17 cellular contexts compared by ENCODE assay signal in the genomic region with DNA sequence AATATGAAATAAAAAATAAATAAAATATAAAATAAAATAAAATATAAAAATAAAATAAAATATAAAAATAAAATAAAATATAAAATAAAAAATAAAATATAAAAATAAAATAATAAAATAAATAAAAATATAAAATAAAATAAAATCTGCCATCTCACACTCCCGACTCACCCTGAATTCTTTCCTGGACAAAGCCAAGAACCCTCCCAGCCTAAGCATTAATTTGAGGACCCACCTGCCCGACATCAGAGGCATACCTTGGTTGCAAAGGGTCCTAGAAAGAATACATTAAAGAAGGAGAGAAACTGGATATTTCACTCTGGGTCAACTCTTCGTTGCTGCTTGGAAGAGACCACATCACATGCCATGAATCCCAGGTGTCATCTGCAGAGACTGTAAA.
DNase-seq lines count a peak whose midpoint lies in the region; ATAC-seq and TF ChIP-seq lines count a peak whose summit lies in the region.
"Had no signal": no experiment of that assay in that cellular context is flagged by ENCODE, and none has a peak within 500 bp of the region (broad histone marks: within the 10 kb centered on the region; RNA-seq: fewer than 3 reads in every experiment).

No MANE protein-coding gene starts in this region.

- CTCF ChIA-PET in activated CD8-positive, alpha-beta memory T cell treated with anti-CD3 and anti-CD28 coated beads, Interleukin-2, amount 10 ng/mL, durations not matched to agents 7 days and 5 days (lab: Charles Lee), result no interaction called here
- CTCF ChIA-PET in Calu3 (lab: Charles Lee), result no interaction called here
- CTCF ChIA-PET in activated CD4-positive, alpha-beta memory T cell treated with anti-CD3 and anti-CD28 coated beads for 36 hours (lab: Charles Lee), result no interaction called here

- DNase-seq in activated CD8-positive, alpha-beta memory T cell treated with anti-CD3 and anti-CD28 coated beads, Interleukin-2, amount 10 ng/mL, durations not matched to agents 7 days and 5 days, result no peak
- no peak for DNase-seq in activated CD8-positive, alpha-beta memory T cell treated with anti-CD3 and anti-CD28 coated beads, Interleukin-2, amount 50 U/mL, for 4 hours
- DNase-seq in Calu3 (no peak), neural crest cell (ENCODE audit: low read depth, low spot score) (no peak), KBM-7 (no peak), ureter (ENCODE audit: low spot score) (no peak)
- DNase-seq in activated CD4-positive, alpha-beta memory T cell treated with anti-CD3 and anti-CD28 coated beads for 36 hours, result no peak
- DNase-seq: CD4-positive, alpha-beta memory T cell; DMS 273 treated with DMSO at 0.1 percent for 48 hours; HFFc6; NCI-H1930; NCI-H510A; NCI-H82; Peyer's patch; Right ventricle myocardium superior had no signal

- TF ChIP-seq CTCF in Calu3 (IDR thresholded peaks at IDR 0.05; ENCODE audit: unreplicated experiment) (no peak), neural crest cell (conservative IDR thresholded peaks at IDR 0.05) (no peak)

- no peaks in the 10 kb centered on the region for H3K27me3 Mint-ChIP-seq in activated CD8-positive, alpha-beta memory T cell treated with anti-CD3 and anti-CD28 coated beads, Interleukin-2, amount 10 ng/mL, durations not matched to agents 7 days and 5 days
- no peaks in the 10 kb centered on the region for H3K27me3 Mint-ChIP-seq in Calu3 (ENCODE audit: unreplicated experiment)
- peaks cover 8% of the 10 kb centered on the region for H3K27me3 Mint-ChIP-seq in activated CD4-positive, alpha-beta memory T cell treated with anti-CD3 and anti-CD28 coated beads for 36 hours
- peaks cover 17% of the 10 kb centered on the region for H3K27me3 Mint-ChIP-seq in neural crest cell (ENCODE audit: low read depth)
- H3K27me3 Mint-ChIP-seq: B cell had no signal

- no peak for ATAC-seq in activated CD8-positive, alpha-beta memory T cell treated with anti-CD3 and anti-CD28 coated beads, Interleukin-2, amount 10 ng/mL, durations not matched to agents 7 days and 5 days
- ATAC-seq in HG02571 (IDR thresholded peaks at IDR 0.05; ENCODE audit: unreplicated experiment), result no peak

- peaks cover 16% of the 10 kb centered on the region for H3K9me3 Mint-ChIP-seq in activated CD8-positive, alpha-beta memory T cell treated with anti-CD3 and anti-CD28 coated beads, Interleukin-2, amount 10 ng/mL, durations not matched to agents 7 days and 5 days (ENCODE audit: low read depth)
- peaks cover 6% of the 10 kb centered on the region for H3K9me3 Mint-ChIP-seq in Calu3 (ENCODE audit: low read depth, unreplicated experiment)
- peaks cover 14% of the 10 kb centered on the region for H3K9me3 Mint-ChIP-seq in activated CD4-positive, alpha-beta memory T cell treated with anti-CD3 and anti-CD28 coated beads for 36 hours
- H3K9me3 Mint-ChIP-seq in neural crest cell, result peaks cover 2% of the 10 kb centered on the region

- H3K36me3 Mint-ChIP-seq in activated CD8-positive, alpha-beta memory T cell treated with anti-CD3 and anti-CD28 coated beads, Interleukin-2, amount 10 ng/mL, durations not matched to agents 7 days and 5 days, result no peaks in the 10 kb centered on the region
- H3K36me3 Mint-ChIP-seq in Calu3 (ENCODE audit: insufficient read depth, unreplicated experiment), result peaks cover 10% of the 10 kb centered on the region
- no peaks in the 10 kb centered on the region for H3K36me3 Mint-ChIP-seq in activated CD4-positive, alpha-beta memory T cell treated with anti-CD3 and anti-CD28 coated beads for 36 hours
- no peaks in the 10 kb centered on the region for H3K36me3 Mint-ChIP-seq in neural crest cell (ENCODE audit: low read depth)

- peak overlapping the region; percentile 48 for H3K27ac Mint-ChIP-seq in activated CD8-positive, alpha-beta memory T cell treated with anti-CD3 and anti-CD28 coated beads, Interleukin-2, amount 10 ng/mL, durations not matched to agents 7 days and 5 days
- H3K27ac Mint-ChIP-seq in Calu3 (ENCODE audit: unreplicated experiment) (peak overlapping the region; percentile 70), neural crest cell (ENCODE audit: unreplicated experiment) (no peak overlapping the region)
- peak overlapping the region; percentile 74 for H3K27ac Mint-ChIP-seq in activated CD4-positive, alpha-beta memory T cell treated with anti-CD3 and anti-CD28 coated beads for 36 hours
- H3K27ac Mint-ChIP-seq: B cell, HFFc6 had no signal

- POLR2A ChIA-PET in activated CD4-positive, alpha-beta memory T cell treated with anti-CD3 and anti-CD28 coated beads for 36 hours (lab: Charles Lee), result no interaction called here

- in situ Hi-C loops in KBM-7 (cut with MboI; ENCODE audit: low pct_unique_long_range_greater_than_20kb, low sequenced_read_pairs), result no loop called here

- H3K4me3 Mint-ChIP-seq in activated CD8-positive, alpha-beta memory T cell treated with anti-CD3 and anti-CD28 coated beads, Interleukin-2, amount 10 ng/mL, durations not matched to agents 7 days and 5 days, result no peak overlapping the region
- no peak overlapping the region for H3K4me3 Mint-ChIP-seq in Calu3 (ENCODE audit: low read depth, unreplicated experiment)
- peak overlapping the region; percentile 44 for H3K4me3 Mint-ChIP-seq in activated CD4-positive, alpha-beta memory T cell treated with anti-CD3 and anti-CD28 coated beads for 36 hours
- peak overlapping the region; percentile 39 for H3K4me3 Mint-ChIP-seq in neural crest cell
- H3K4me3 Mint-ChIP-seq: B cell; CD4-positive, alpha-beta memory T cell; HFFc6 had no signal

- no TSS peak for BruUV-seq in Calu3 (replicated peaks; lab: Mats Ljungman, UMichigan)

- no peaks in the 10 kb centered on the region for H3K4me1 Mint-ChIP-seq in activated CD8-positive, alpha-beta memory T cell treated with anti-CD3 and anti-CD28 coated beads, Interleukin-2, amount 10 ng/mL, durations not matched to agents 7 days and 5 days
- no peaks in the 10 kb centered on the region for H3K4me1 Mint-ChIP-seq in Calu3 (ENCODE audit: low read depth, unreplicated experiment)
- peaks cover 5% of the 10 kb centered on the region for H3K4me1 Mint-ChIP-seq in activated CD4-positive, alpha-beta memory T cell treated with anti-CD3 and anti-CD28 coated beads for 36 hours (ENCODE audit: low read depth)
- peaks cover 11% of the 10 kb centered on the region for H3K4me1 Mint-ChIP-seq in neural crest cell
- H3K4me1 Mint-ChIP-seq: B cell had no signal

- intact Hi-C loops in Calu3 (cut with micrococcal nuclease; ENCODE audit: unreplicated experiment), result no loop called here
- intact Hi-C loops in activated CD4-positive, alpha-beta memory T cell treated with anti-CD3 and anti-CD28 coated beads for 36 hours (cut with micrococcal nuclease), result no loop called here

Comparison
In these comparisons a context has a peak if more than half of its experiments do, and no peak if none do; other contexts are left out.
1. H3K4me3 Mint-ChIP-seq: peak in activated CD4-positive, alpha-beta memory T cell treated with anti-CD3 and anti-CD28 coated beads for 36 hours (single experiment) and neural crest cell (single experiment); none in activated CD8-positive, alpha-beta memory T cell treated with anti-CD3 and anti-CD28 coated beads, Interleukin-2, amount 10 ng/mL, durations not matched to agents 7 days and 5 days (single experiment) and Calu3 (single experiment).